ENCODE assay signal across 8 cellular contexts in genomic region chr3:197736010-197736490, GRCh38. TPM values are rescaled to one million over a fixed set of nuclear protein-coding genes. Genes with fewer than 3 reads are reported as not detected.
A peak's percentile ranks its signal among the peaks of the same experiment; 100 is the strongest.
DNase-seq lines count a peak whose midpoint lies in the region; FAIRE-seq and TF ChIP-seq lines count a peak whose summit lies in the region.

No MANE protein-coding gene starts in this region.

- 2 to 3% methylated on average over 13 to 17 of the region's 17 CpGs for WGBS in GM23248 (ENCODE audit: low coverage in 1 of 2, low lambda C conversion rate in 2 of 2, missing lambda C conversion rate in 2 of 2), 2 experiments

- TF ChIP-seq CTCF in MCF 10A (IDR thresholded peaks at IDR 0.05; ENCODE audit: unreplicated experiment) (no peak), keratinocyte (optimal IDR thresholded peaks at IDR 0.05 in 1 of 3, IDR thresholded peaks at IDR 0.05 in 1 of 3, conservative IDR thresholded peaks at IDR 0.05 in 1 of 3; ENCODE audit: extremely low read depth in 1 of 3, insufficient read depth in 2 of 3, low read length in 3 of 3) (no peak)

- intact Hi-C loops in MCF 10A (cut with micrococcal nuclease): loop anchor here (2.0 kb wide), 1 partner anchor 67 kb away; no protein-coding TSS in a partner anchor

- no peaks in the 10 kb centered on the region for H3K9me3 Mint-ChIP-seq in T-helper 1 cell treated with Interleukin-12 subunit alpha and Interleukin-12 subunit beta and Interleukin-4 antibody, amounts not matched to agents 30 μg/mL and 1 μg/mL, for 36 hours
- H3K9me3 Mint-ChIP-seq in MCF 10A (ENCODE audit: unreplicated experiment): no peaks in the 10 kb centered on the region

- in situ Hi-C loops in GM23248 (cut with MboI): no loop called here

- CTCF ChIA-PET in MCF 10A (lab: Yijun Ruan, JAX): interaction anchor here (1.6 kb wide), 1 partner anchor 13 kb away, joined by 4 read pairs; no protein-coding TSS in a partner anchor

- no peaks in the 10 kb centered on the region for H3K36me3 ChIP-seq in GM23248 (ENCODE audit: low read depth)
- H3K36me3 ChIP-seq in keratinocyte (ENCODE audit: control insufficient read depth in 2 of 2, extremely low read depth in 1 of 2, insufficient read depth in 2 of 2, low read length in 2 of 2): peaks cover 0 to 6% of the 10 kb centered on the region in 2 experiments

- H3K4me1 Mint-ChIP-seq in T-helper 1 cell treated with Interleukin-12 subunit alpha and Interleukin-12 subunit beta and Interleukin-4 antibody, amounts not matched to agents 30 μg/mL and 1 μg/mL, for 36 hours (ENCODE audit: low read depth): peaks cover 24% of the 10 kb centered on the region
- peaks cover 20% of the 10 kb centered on the region for H3K4me1 Mint-ChIP-seq in MCF 10A (ENCODE audit: insufficient read depth, unreplicated experiment)

- POLR2A ChIA-PET in MCF 10A (lab: Yijun Ruan, JAX): interaction anchor here (0.6 to 6.3 kb wide), 8 partner anchors 10 to 66 kb away, joined by 3 to 105 read pairs (median 8); partner anchors contain the start of gene FYTTD1

- peak overlapping the region; percentile 89 for H3K4me2 ChIP-seq in GM23248 (ENCODE audit: unreplicated experiment)
- peak overlapping the region; percentile 93 for H3K4me2 ChIP-seq in keratinocyte (ENCODE audit: control insufficient read depth, extremely low read depth, insufficient read depth, low read depth, low read length)

- H3K27ac ChIP-seq in GM23248: peak overlapping the region; percentile 13
- H3K27ac ChIP-seq in keratinocyte (ENCODE audit: control insufficient read depth, insufficient read depth, low read length): peak overlapping the region; percentile 60

- no TSS peak for BruUV-seq in MCF 10A (replicated peaks; lab: Mats Ljungman, UMichigan)

- no peaks in the 10 kb centered on the region for H3K9me2 ChIP-seq in GM23248 (ENCODE audit: insufficient read depth)

- H4K20me1 ChIP-seq in GM23248 (ENCODE audit: insufficient read depth) (no peaks in the 10 kb centered on the region), keratinocyte (ENCODE audit: control insufficient read depth, extremely low read depth, insufficient read depth, low read length) (no peaks in the 10 kb centered on the region)

- no peak for FAIRE-seq in keratinocyte (lab: Jason Lieb, UNC)

- peaks cover 11% of the 10 kb centered on the region for H3K4me1 ChIP-seq in GM23248 (ENCODE audit: insufficient read depth)
- peaks cover 20% of the 10 kb centered on the region for H3K4me1 ChIP-seq in keratinocyte (ENCODE audit: control insufficient read depth, extremely low read depth, insufficient read depth, low read length)

- H3K36me3 Mint-ChIP-seq in T-helper 1 cell treated with Interleukin-12 subunit alpha and Interleukin-12 subunit beta and Interleukin-4 antibody, amounts not matched to agents 30 μg/mL and 1 μg/mL, for 36 hours (ENCODE audit: low read depth): no peaks in the 10 kb centered on the region
- H3K36me3 Mint-ChIP-seq in MCF 10A (ENCODE audit: insufficient read depth, unreplicated experiment): no peaks in the 10 kb centered on the region

- H3K79me2 ChIP-seq in GM23248 (ENCODE audit: insufficient read depth) (peaks cover 43% of the 10 kb centered on the region), keratinocyte (ENCODE audit: control insufficient read depth, insufficient read depth, low read length) (peaks cover 42% of the 10 kb centered on the region)

- dilution Hi-C loops in keratinocyte (cut with MboI; ENCODE audit: extremely low pct_ligation_motif_present, low sequenced_read_pairs): no loop called here

- H3K27ac Mint-ChIP-seq in T-helper 1 cell treated with Interleukin-12 subunit alpha and Interleukin-12 subunit beta and Interleukin-4 antibody, amounts not matched to agents 30 μg/mL and 1 μg/mL, for 36 hours: peak overlapping the region; percentile 97
- H3K27ac Mint-ChIP-seq in MCF 10A (ENCODE audit: low read depth, unreplicated experiment): peak overlapping the region; percentile 72

- no peaks in the 10 kb centered on the region for H3K27me3 Mint-ChIP-seq in T-helper 1 cell treated with Interleukin-12 subunit alpha and Interleukin-12 subunit beta and Interleukin-4 antibody, amounts not matched to agents 30 μg/mL and 1 μg/mL, for 36 hours (ENCODE audit: low read depth)
- no peaks in the 10 kb centered on the region for H3K27me3 Mint-ChIP-seq in MCF 10A (ENCODE audit: insufficient read depth, unreplicated experiment)

- H2AFZ ChIP-seq in GM23248 (peak overlapping the region; percentile 71), keratinocyte (ENCODE audit: control insufficient read depth, low read length) (peak overlapping the region; percentile 66)

- H3K9me3 ChIP-seq in GM23248 (ENCODE audit: low read depth) (no peaks in the 10 kb centered on the region), keratinocyte (ENCODE audit: control insufficient read depth, low read depth, low read length) (no peaks in the 10 kb centered on the region)

- H3K9ac ChIP-seq in GM23248 (peak overlapping the region; percentile 74), keratinocyte (ENCODE audit: control insufficient read depth, extremely low read depth, insufficient read depth, low read length) (peak overlapping the region; percentile 84)

- peak overlapping the region; percentile 97 for H3K4me3 Mint-ChIP-seq in T-helper 1 cell treated with Interleukin-12 subunit alpha and Interleukin-12 subunit beta and Interleukin-4 antibody, amounts not matched to agents 30 μg/mL and 1 μg/mL, for 36 hours
- H3K4me3 Mint-ChIP-seq in MCF 10A (ENCODE audit: unreplicated experiment): peak overlapping the region; percentile 82

- H3K9me1 ChIP-seq in keratinocyte (ENCODE audit: control insufficient read depth, extremely low read depth, insufficient read depth, low read length): no peaks in the 10 kb centered on the region

- H3F3A ChIP-seq in GM23248 (ENCODE audit: insufficient read depth): peaks cover 6% of the 10 kb centered on the region; the same call in 1 of the 2 replicates

- DNase-seq in AG20443 (ENCODE audit: low spot score): peak; percentile 42
- peak; percentile 54 for DNase-seq in GM23248
- peak; percentile 12 for DNase-seq in MCF 10A (ENCODE audit: unreplicated experiment)
- no peak for DNase-seq in keratinocyte (ENCODE audit: low read depth, low spot score)
- DNase-seq in stimulated activated CD4-positive, alpha-beta T cell treated with anti-CD3 and anti-CD28 coated beads, Interleukin-2, amount 100 ng/mL, for 48 hours: peak; percentile 41 to 55
- no peak for DNase-seq in cortex of kidney (lab: John Stamatoyannopoulos, UW)
- no peak for DNase-seq in DMS153 (lab: John Stamatoyannopoulos, UW)

- H3K4me3 ChIP-seq in GM23248: peak overlapping the region; percentile 81
- peak overlapping the region; percentile 64 to 97 (median 93) for H3K4me3 ChIP-seq in keratinocyte (ENCODE audit: control insufficient read depth in 2 of 3, extremely low read depth in 1 of 3, insufficient read depth in 2 of 3, low read depth in 1 of 3, low read length in 3 of 3)

- H3K27me3 ChIP-seq in GM23248 (replicated peaks; ENCODE audit: insufficient read depth) (no peaks in the 10 kb centered on the region), keratinocyte (ENCODE audit: control insufficient read depth, extremely low read depth, insufficient read depth, low read length) (no peaks in the 10 kb centered on the region)

RNA-seq across cellular contexts. Expression of gene RUBCN, which starts 0.7 kb away (rescaled TPM):
- 16.3 and 18.4 TPM in 2 replicates for total RNA-seq in GM23248 (2014; rRNA removed; shearing (Covaris generic))
- polyA plus RNA-seq in GM23248 (2016; fragmentation: Nextera tagmentation; extraction: Ambion mirVana) (10.5 and 11.1 TPM in 2 replicates), keratinocyte (8.1 to 15.4 TPM (median 8.9 TPM) in 3 replicates)
- total RNA-seq in MCF 10A (2022): 29.9 and 35.5 TPM in 2 replicates
- 5.6 TPM for polyA plus RNA-seq in keratinocyte (2011; ENCODE audit: low read depth)
- 9.9 and 10.2 TPM in 2 replicates for polyA plus RNA-seq in keratinocyte (2011; cell fraction: cytosol; rRNA removed)
- polyA plus RNA-seq in keratinocyte (2011; cell fraction: nucleus; rRNA removed): 30.8 and 34.2 TPM in 2 replicates
- 11.2 and 12.9 TPM in 2 replicates for polyA plus RNA-seq in keratinocyte (2012; ENCODE audit: low replicate concordance)
- 22.1 to 34.5 TPM (median 33.8 TPM) in 3 replicates for polyA minus RNA-seq in keratinocyte
- 16.1 TPM for polyA minus RNA-seq in keratinocyte (2011; cell fraction: cytosol; rRNA and poly(A)+ RNA removed)
- 30.1 and 36.6 TPM in 2 replicates for polyA minus RNA-seq in keratinocyte (2011; cell fraction: nucleus; rRNA and poly(A)+ RNA removed)

RNA-seq across cellular contexts. Expression of gene FYTTD1, which starts 13.6 kb away (rescaled TPM):
- total RNA-seq in GM23248 (2014; rRNA removed; shearing (Covaris generic)): 42.0 and 71.5 TPM in 2 replicates
- polyA plus RNA-seq in GM23248 (2016; fragmentation: Nextera tagmentation; extraction: Ambion mirVana) (90.4 and 91.8 TPM in 2 replicates), keratinocyte (34.0 to 48.0 TPM (median 35.6 TPM) in 3 replicates)
- 45.9 and 46.3 TPM in 2 replicates for total RNA-seq in MCF 10A (2022)
- 67.5 TPM for polyA plus RNA-seq in keratinocyte (2011; ENCODE audit: low read depth)
- polyA plus RNA-seq in keratinocyte (2011; cell fraction: cytosol; rRNA removed): 26.6 and 50.9 TPM in 2 replicates
- polyA plus RNA-seq in keratinocyte (2011; cell fraction: nucleus; rRNA removed): 16.9 and 24.3 TPM in 2 replicates
- 42.3 and 49.7 TPM in 2 replicates for polyA plus RNA-seq in keratinocyte (2012; ENCODE audit: low replicate concordance)
- polyA minus RNA-seq in keratinocyte: 5.1 to 46.7 TPM (median 26.8 TPM) in 3 replicates
- 55.6 TPM for polyA minus RNA-seq in keratinocyte (2011; cell fraction: cytosol; rRNA and poly(A)+ RNA removed)
- polyA minus RNA-seq in keratinocyte (2011; cell fraction: nucleus; rRNA and poly(A)+ RNA removed): 9.5 and 21.3 TPM in 2 replicates

RNA-seq across cellular contexts. Expression of gene LRCH3, which starts 55.0 kb away (rescaled TPM):
- 20.9 and 28.7 TPM in 2 replicates for total RNA-seq in GM23248 (2014; rRNA removed; shearing (Covaris generic))
- polyA plus RNA-seq in GM23248 (2016; fragmentation: Nextera tagmentation; extraction: Ambion mirVana) (20.2 and 24.1 TPM in 2 replicates), keratinocyte (31.6 to 50.2 TPM (median 47.4 TPM) in 3 replicates)
- total RNA-seq in MCF 10A (2022): 55.3 and 58.8 TPM in 2 replicates
- 16.5 TPM for polyA plus RNA-seq in keratinocyte (2011; ENCODE audit: low read depth)
- 41.8 and 45.6 TPM in 2 replicates for polyA plus RNA-seq in keratinocyte (2011; cell fraction: cytosol; rRNA removed)
- polyA plus RNA-seq in keratinocyte (2011; cell fraction: nucleus; rRNA removed): 47.2 and 69.4 TPM in 2 replicates
- polyA plus RNA-seq in keratinocyte (2012; ENCODE audit: low replicate concordance): 10.2 and 21.8 TPM in 2 replicates
- polyA minus RNA-seq in keratinocyte: 58.4 to 112 TPM (median 77.9 TPM) in 3 replicates
- 21.1 TPM for polyA minus RNA-seq in keratinocyte (2011; cell fraction: cytosol; rRNA and poly(A)+ RNA removed)
- 49.9 and 88.2 TPM in 2 replicates for polyA minus RNA-seq in keratinocyte (2011; cell fraction: nucleus; rRNA and poly(A)+ RNA removed)

Comparison
In these comparisons a context has a peak if more than half of its experiments do, and no peak if none do; other contexts are left out.
1. DNase-seq: peak in AG20443 (single experiment), GM23248 (single experiment), MCF 10A (single experiment) and stimulated activated CD4-positive, alpha-beta T cell treated with anti-CD3 and anti-CD28 coated beads, Interleukin-2, amount 100 ng/mL, for 48 hours (2 of 2); none in keratinocyte (single experiment), cortex of kidney (single experiment) and DMS153 (single experiment).